Comparison of ENCODE assay signal across 8 cellular contexts in genomic region chr5:170572453-170572852, GRCh38.
A peak's percentile ranks its signal among the peaks of the same experiment; 100 is the strongest.
DNase-seq lines count a peak whose midpoint lies in the region; ATAC-seq, FAIRE-seq and TF ChIP-seq lines count a peak whose summit lies in the region.

No MANE protein-coding gene starts in this region.

- ATAC-seq in GM18867 (IDR thresholded peaks at IDR 0.05; ENCODE audit: unreplicated experiment), result peak; percentile 82
- peak; percentile 85 for ATAC-seq in HG02759 (IDR thresholded peaks at IDR 0.05; ENCODE audit: unreplicated experiment)
- ATAC-seq in RWPE2 (ENCODE audit: low read depth), result peak; percentile 74
- peak; percentile 12 for ATAC-seq in naive thymus-derived CD4-positive, alpha-beta T cell
- no peak for ATAC-seq in HepG2

- peaks cover 0 to 13% (median 6%) of the 10 kb centered on the region in 11 donors for H3K9me3 Mint-ChIP-seq in naive thymus-derived CD4-positive, alpha-beta T cell

- no peak for TF ChIP-seq RAD21 in HepG2 (CRISPR knock-in tag; IDR thresholded peaks at IDR 0.05)

- POLR2A ChIA-PET in naive thymus-derived CD4-positive, alpha-beta T cell (lab: Charles Lee), result no interaction called here
- POLR2A ChIA-PET in HepG2 (lab: Yijun Ruan, JAX), result no interaction called here

- H3K9me3 ChIP-seq in RWPE2 (ENCODE audit: severe bottlenecking) (no peaks in the 10 kb centered on the region), WERI-Rb-1 (ENCODE audit: severe bottlenecking) (no peaks in the 10 kb centered on the region), HepG2 (ENCODE audit: low read length) (peaks cover 9% of the 10 kb centered on the region; the same call in 1 of the 2 replicates)
- no peaks in the 10 kb centered on the region for H3K9me3 ChIP-seq in naive thymus-derived CD4-positive, alpha-beta T cell (ENCODE audit: control insufficient read depth in 2 of 3, low read length in 3 of 3)

- no peaks in the 10 kb centered on the region for H3K36me3 Mint-ChIP-seq in naive thymus-derived CD4-positive, alpha-beta T cell

- H3K4me1 Mint-ChIP-seq in naive thymus-derived CD4-positive, alpha-beta T cell, result peaks cover 2 to 15% (median 11%) of the 10 kb centered on the region in 7 donors

- no peak overlapping the region for H3K4me2 ChIP-seq in HepG2 (ENCODE audit: low read depth, low read length)

- FAIRE-seq in HepG2 (lab: Jason Lieb, UNC), result no peak

- no peak overlapping the region for H3K27ac ChIP-seq in RWPE2 (ENCODE audit: poor library complexity, severe bottlenecking)
- H3K27ac ChIP-seq in naive thymus-derived CD4-positive, alpha-beta T cell (ENCODE audit: low read depth, low read length), result no peak overlapping the region
- H3K27ac ChIP-seq in WERI-Rb-1, result no peak overlapping the region
- H3K27ac ChIP-seq in HepG2 (ENCODE audit: extremely low read length, insufficient read depth, low read length), result no peak overlapping the region

- H3K27me3 ChIP-seq in RWPE2 (ENCODE audit: insufficient read depth, poor library complexity, severe bottlenecking) (peaks cover 24% of the 10 kb centered on the region), WERI-Rb-1 (ENCODE audit: insufficient read depth, low read depth, severe bottlenecking) (peaks cover 71% of the 10 kb centered on the region), HepG2 (ENCODE audit: control insufficient read depth in 1 of 2, insufficient read depth in 2 of 2, low read length in 2 of 2) (peaks cover 2 to 33% of the 10 kb centered on the region in 2 experiments; a peak in 3 of 5 replicates)
- H3K27me3 ChIP-seq in naive thymus-derived CD4-positive, alpha-beta T cell (ENCODE audit: control insufficient read depth in 2 of 2, insufficient read depth in 2 of 2, low read length in 2 of 2), result no peaks in the 10 kb centered on the region

- in situ Hi-C loops in HepG2 (cut with HindIII; ENCODE audit: extremely low pct_ligation_motif_present, low pct_unique_long_range_greater_than_20kb), result no loop called here

- TF ChIP-seq CTCF in RWPE2 (IDR thresholded peaks at IDR 0.05; ENCODE audit: poor library complexity, severe bottlenecking), result no peak
- no peak for TF ChIP-seq CTCF in WERI-Rb-1 (IDR thresholded peaks at IDR 0.05; ENCODE audit: low read depth, low read length)
- no peak for TF ChIP-seq CTCF in HepG2 (CRISPR knock-in tag; IDR thresholded peaks at IDR 0.05)

- intact Hi-C loops in naive thymus-derived CD4-positive, alpha-beta T cell (cut with micrococcal nuclease), result no loop called here
- intact Hi-C loops in HepG2 (cut with micrococcal nuclease; ENCODE audit: unreplicated experiment), result no loop called here

- no TSS peak for BruUV-seq in HepG2 (replicated peaks; lab: Mats Ljungman, UMichigan)

- H3K4me3 ChIP-seq in RWPE2 (ENCODE audit: severe bottlenecking) (no peak overlapping the region), WERI-Rb-1 (ENCODE audit: low read depth, low read length) (no peak overlapping the region), HepG2 (replicated peaks in 1 of 3; ENCODE audit: insufficient read depth in 1 of 3, low read depth in 2 of 3, low read length in 3 of 3) (no peak overlapping the region)
- no peak overlapping the region for H3K4me3 ChIP-seq in naive thymus-derived CD4-positive, alpha-beta T cell (ENCODE audit: low read length)

- no peaks in the 10 kb centered on the region for H3K79me2 ChIP-seq in HepG2 (ENCODE audit: insufficient read depth, low read length)

- H3K4me1 ChIP-seq in RWPE2 (ENCODE audit: insufficient read depth, poor library complexity, severe bottlenecking) (peaks cover 10% of the 10 kb centered on the region), HepG2 (ENCODE audit: insufficient read depth, low read length) (no peaks in the 10 kb centered on the region)
- no peaks in the 10 kb centered on the region for H3K4me1 ChIP-seq in naive thymus-derived CD4-positive, alpha-beta T cell (ENCODE audit: control insufficient read depth in 2 of 2, insufficient read depth in 2 of 2, low read length in 2 of 2)

- WGBS in HepG2 (ENCODE audit: low lambda C conversion rate), result 16% methylated on average over 7 of the region's 7 CpGs

- DNase-seq in RWPE2 (ENCODE audit: low spot score), result peak; percentile 59
- peak in 1 of 9 donors; percentile 50 for DNase-seq in naive thymus-derived CD4-positive, alpha-beta T cell
- no peak for DNase-seq in DMS79 treated with DMSO at 0.1 percent for 48 hours (lab: John Stamatoyannopoulos, UW)
- DNase-seq in WERI-Rb-1, result no peak
- DNase-seq in NCI-H774 (lab: John Stamatoyannopoulos, UW), result no peak
- DNase-seq in HepG2 (ENCODE audit: low spot score), result no peak

- TF ChIP-seq EP300 in HepG2 (IDR thresholded peaks at IDR 0.05; ENCODE audit: low read depth in 2 of 2, low read length in 2 of 2) (no peak), HepG2 (CRISPR knock-in tag; IDR thresholded peaks at IDR 0.05; ENCODE audit: borderline replicate concordance) (no peak)

- CTCF ChIA-PET in naive thymus-derived CD4-positive, alpha-beta T cell (lab: Charles Lee), result no interaction called here
- CTCF ChIA-PET in HepG2 (lab: Yijun Ruan, JAX; ENCODE audit: low intra/inter-chr PET ratio, low total read pairs), result no interaction called here

- H4K20me1 ChIP-seq in HepG2 (ENCODE audit: insufficient read depth, low read length), result no peaks in the 10 kb centered on the region

- peak overlapping the region in 1 of 9 donors; percentile 16 for H3K27ac Mint-ChIP-seq in naive thymus-derived CD4-positive, alpha-beta T cell

- no peak for TF ChIP-seq POLR2A in HepG2 (IDR thresholded peaks at IDR 0.05; ENCODE audit: insufficient read depth in 1 of 2, low read depth in 2 of 2, low read length in 2 of 2)

- peaks cover 30 to 48% (median 42%) of the 10 kb centered on the region in 5 donors for H3K27me3 Mint-ChIP-seq in naive thymus-derived CD4-positive, alpha-beta T cell

- no peak overlapping the region for H3K9ac ChIP-seq in HepG2 (ENCODE audit: insufficient read depth, low read depth, low read length)

- no peak overlapping the region for H2AFZ ChIP-seq in HepG2 (ENCODE audit: low read length)

- H3K36me3 ChIP-seq in RWPE2 (ENCODE audit: low read depth) (no peaks in the 10 kb centered on the region), WERI-Rb-1 (no peaks in the 10 kb centered on the region), HepG2 (replicated peaks in 1 of 2; ENCODE audit: control insufficient read depth in 1 of 2, insufficient read depth in 2 of 2, low read length in 2 of 2) (no peaks in the 10 kb centered on the region)
- H3K36me3 ChIP-seq in naive thymus-derived CD4-positive, alpha-beta T cell (ENCODE audit: control insufficient read depth in 2 of 3, insufficient read depth in 3 of 3, low read length in 3 of 3), result no peaks in the 10 kb centered on the region

- H3K4me3 Mint-ChIP-seq in naive thymus-derived CD4-positive, alpha-beta T cell, result peak overlapping the region in 6 of 10 donors; percentile 1 to 54 (median 42)

TF ChIP-seq in HepG2, 621 proteins besides CTCF, POLR2A, EP300 and RAD21:
- TF ChIP-seq ZNF670 (CRISPR knock-in tag; IDR thresholded peaks at IDR 0.05; ENCODE audit: borderline replicate concordance) (no peak), ZNF713 (CRISPR knock-in tag; IDR thresholded peaks at IDR 0.05) (no peak), U2AF2 (IDR thresholded peaks at IDR 0.05; ENCODE audit: low read depth, low read length) (no peak), SSRP1 (CRISPR knock-in tag; IDR thresholded peaks at IDR 0.05) (no peak), AKAP8 (CRISPR knock-in tag; IDR thresholded peaks at IDR 0.05) (no peak), EHMT2 (IDR thresholded peaks at IDR 0.05; ENCODE audit: borderline replicate concordance, low read depth, low read length) (no peak), TGIF2 (CRISPR knock-in tag; IDR thresholded peaks at IDR 0.05) (no peak), GZF1 (CRISPR knock-in tag; IDR thresholded peaks at IDR 0.05) (no peak), NFYC (CRISPR knock-in tag; IDR thresholded peaks at IDR 0.05) (no peak), SRF (IDR thresholded peaks at IDR 0.05; ENCODE audit: low read depth, low read length) (no peak), FOXP4 (CRISPR knock-in tag; IDR thresholded peaks at IDR 0.05) (no peak), ZNF225 (CRISPR knock-in tag; IDR thresholded peaks at IDR 0.05) (no peak), SCMH1 (CRISPR knock-in tag; IDR thresholded peaks at IDR 0.05; ENCODE audit: borderline replicate concordance) (no peak), ZNF496 (CRISPR knock-in tag; IDR thresholded peaks at IDR 0.05; ENCODE audit: insufficient replicate concordance) (no peak), HCFC1 (IDR thresholded peaks at IDR 0.05; ENCODE audit: low read depth, low read length) (no peak), POLR2AphosphoS5 (IDR thresholded peaks at IDR 0.05; ENCODE audit: low read depth, low read length) (no peak), ZNF788 (CRISPR knock-in tag; IDR thresholded peaks at IDR 0.05; ENCODE audit: borderline replicate concordance) (no peak)
